Comparison of ENCODE assay signal across 8 cellular contexts in the genomic region with DNA sequence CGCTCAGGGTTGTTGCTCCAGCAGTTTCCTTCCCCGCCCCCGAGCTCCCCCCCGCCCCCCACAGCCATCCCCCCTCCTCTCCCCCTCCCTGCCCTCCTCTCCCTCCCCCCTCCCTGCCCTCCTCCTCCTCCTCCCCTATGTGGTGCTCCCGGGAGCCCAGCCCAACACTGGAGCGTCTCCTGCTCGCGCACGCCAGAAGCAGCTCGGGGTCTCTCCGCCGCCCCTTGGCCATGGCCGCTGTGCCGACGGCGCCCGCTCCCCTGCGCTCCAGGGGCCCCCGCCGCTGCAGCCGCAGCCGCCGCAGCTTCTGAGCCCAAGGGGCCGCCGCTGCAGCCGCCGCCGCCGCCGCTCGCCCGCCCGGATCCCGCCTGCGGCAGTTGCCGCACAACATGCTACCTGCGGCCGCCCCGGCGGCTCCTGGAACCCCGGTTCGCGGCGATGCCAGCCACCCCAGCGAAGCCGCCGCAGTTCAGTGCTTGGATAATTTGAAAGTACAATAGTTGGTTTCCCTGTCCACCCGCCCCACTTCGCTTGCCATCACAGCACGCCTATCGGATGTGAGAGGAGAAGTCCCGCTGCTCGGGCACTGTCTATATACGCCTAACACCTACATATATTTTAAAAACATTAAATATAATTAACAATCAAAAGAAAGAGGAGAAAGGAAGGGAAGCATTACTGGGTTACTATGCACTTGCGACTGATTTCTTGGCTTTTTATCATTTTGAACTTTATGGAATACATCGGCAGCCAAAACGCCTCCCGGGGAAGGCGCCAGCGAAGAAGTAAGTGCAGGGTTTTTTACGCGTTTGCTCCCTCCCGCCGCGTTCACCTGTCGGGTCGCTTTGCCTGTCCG. TPM values are rescaled to one million over a fixed set of nuclear protein-coding genes. Genes with fewer than 3 reads are reported as not detected.
DNase-seq lines count a peak whose midpoint lies in the region; ATAC-seq, FAIRE-seq and TF ChIP-seq lines count a peak whose summit lies in the region.

A gene with protein sequence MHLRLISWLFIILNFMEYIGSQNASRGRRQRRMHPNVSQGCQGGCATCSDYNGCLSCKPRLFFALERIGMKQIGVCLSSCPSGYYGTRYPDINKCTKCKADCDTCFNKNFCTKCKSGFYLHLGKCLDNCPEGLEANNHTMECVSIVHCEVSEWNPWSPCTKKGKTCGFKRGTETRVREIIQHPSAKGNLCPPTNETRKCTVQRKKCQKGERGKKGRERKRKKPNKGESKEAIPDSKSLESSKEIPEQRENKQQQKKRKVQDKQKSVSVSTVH (plus strand): TSS at position 167 of the 856 bp plus-strand sequence. CDS start 522 bp downstream, at position 689.

- H3K4me3 ChIP-seq in BE2C (ENCODE audit: low read depth, low read length), result peak within 1 kb of the TSS; percentile 26
- peak within 1 kb of the TSS; percentile 44; the same call in 1 of the 2 replicates for H3K4me3 ChIP-seq in GM12878

- intact Hi-C loops in GM12878 (cut with micrococcal nuclease; ENCODE audit: unreplicated experiment), result no loop called here

- H3K4me1 ChIP-seq in BE2C, result no peaks in the 10 kb centered on the region
- peaks cover 5% of the 10 kb centered on the region for H3K4me1 ChIP-seq in GM12878 (ENCODE audit: control insufficient read depth, insufficient read depth, low read length)

- H3K27ac ChIP-seq in GM12878 (ENCODE audit: control insufficient read depth, insufficient read depth), result no peak within 1 kb of the TSS

- H4K20me1 ChIP-seq in GM12878 (ENCODE audit: control insufficient read depth, insufficient read depth), result no peaks in the 10 kb centered on the region

- H3K9me3 ChIP-seq in BE2C (no peaks in the 10 kb centered on the region), GM12878 (replicated peaks; ENCODE audit: control insufficient read depth, insufficient read depth, low read length) (no peaks in the 10 kb centered on the region)

- no peak for TF ChIP-seq EP300 in GM12878 (IDR thresholded peaks at IDR 0.05; ENCODE audit: borderline replicate concordance in 1 of 2, control insufficient read depth in 1 of 2, low read depth in 2 of 2, low read length in 2 of 2)

- no peaks in the 10 kb centered on the region for H3K79me2 ChIP-seq in GM12878 (ENCODE audit: control insufficient read depth, insufficient read depth, low read length)

- SMC1A ChIA-PET in GM12878 (lab: Charles Lee; ENCODE audit: uncharacterized antibody, unreplicated experiment), result no interaction called here

- DNase-seq in BE2C (peak; percentile 17), NCI-H1105 treated with DMSO at 0.1 percent for 48 hours (lab: John Stamatoyannopoulos, UW) (peak; percentile 79), GM12878 (ENCODE audit: low read depth, low spot score) (no peak), islet precursor cell (peak; percentile 61)
- peak; percentile 2 for DNase-seq in stimulated activated CD4-positive, alpha-beta T cell treated with anti-CD3 and anti-CD28 coated beads, Interleukin-4, amount 100 ng/mL, for 1 hour

- H3K9ac ChIP-seq in GM12878 (ENCODE audit: control insufficient read depth, insufficient read depth, low read length), result no peak within 1 kb of the TSS

- H3K27me3 ChIP-seq in BE2C (peaks cover 79% of the 10 kb centered on the region), GM12878 (replicated peaks in 1 of 2; ENCODE audit: control insufficient read depth in 2 of 2, insufficient read depth in 2 of 2, low read length in 1 of 2) (peaks cover 9 to 27% of the 10 kb centered on the region in 2 experiments)

- no peaks in the 10 kb centered on the region for H3K36me3 ChIP-seq in BE2C
- no peaks in the 10 kb centered on the region for H3K36me3 ChIP-seq in GM12878 (ENCODE audit: control insufficient read depth in 2 of 2, insufficient read depth in 2 of 2, low read length in 1 of 2)

- CTCF ChIA-PET in GM12878 (lab: Yijun Ruan, JAX), result no interaction called here

- in situ Hi-C loops in GM12878 (cut with MboI), result loop anchor here (25.0 kb wide), 1 partner anchor 1356 kb away; no protein-coding TSS in a partner anchor

- no peak for TF ChIP-seq POLR2A in GM12878 (IDR thresholded peaks at IDR 0.05; ENCODE audit: low read depth, low read length)

- POLR2A ChIA-PET in GM12878 (lab: Charles Lee), result no interaction called here

- no TSS peak for BruUV-seq in GM12878 (replicated peaks; lab: Mats Ljungman, UMichigan)

- ATAC-seq in GM18867 (IDR thresholded peaks at IDR 0.05; ENCODE audit: unreplicated experiment) (peak; percentile 33), GM12878 (no peak), HG03039 (IDR thresholded peaks at IDR 0.05; ENCODE audit: unreplicated experiment) (no peak), GM21423 (IDR thresholded peaks at IDR 0.05; ENCODE audit: unreplicated experiment) (no peak)

- no peak for TF ChIP-seq RAD21 in GM12878 (IDR thresholded peaks at IDR 0.05; ENCODE audit: insufficient read depth, low read depth, low read length)

- RAD21 ChIA-PET in GM12878 (lab: Charles Lee; ENCODE audit: unreplicated experiment), result no interaction called here

- no peak for TF ChIP-seq CTCF in BE2C (IDR thresholded peaks at IDR 0.05; ENCODE audit: low read depth, low read length)
- no peak for TF ChIP-seq CTCF in GM12878 (IDR thresholded peaks at IDR 0.05 in 2 of 3, conservative IDR thresholded peaks at IDR 0.05 in 1 of 3; ENCODE audit: control insufficient read depth in 2 of 3, extremely low read depth in 1 of 3, insufficient read depth in 1 of 3, low read depth in 3 of 3, low read length in 3 of 3)

- no peak for FAIRE-seq in GM12878 (lab: Jason Lieb, UNC)

- H3K4me2 ChIP-seq in GM12878 (ENCODE audit: control insufficient read depth, insufficient read depth), result peak within 1 kb of the TSS; percentile 79

- WGBS in GM12878 (ENCODE audit: insufficient coverage, insufficient replicate concordance, low lambda C conversion rate, missing lambda C conversion rate), result 1% methylated on average over 55 of the region's 68 CpGs

- no peak within 1 kb of the TSS; the same call in 1 of the 2 replicates for H2AFZ ChIP-seq in GM12878 (ENCODE audit: control insufficient read depth, low read depth, low read length)

TF ChIP-seq in GM12878, 131 proteins besides CTCF, POLR2A, EP300 and RAD21 (continues in another document):
- TF ChIP-seq RB1 (IDR thresholded peaks at IDR 0.05; ENCODE audit: borderline replicate concordance), result no peak
- TF ChIP-seq, protein P1, sequence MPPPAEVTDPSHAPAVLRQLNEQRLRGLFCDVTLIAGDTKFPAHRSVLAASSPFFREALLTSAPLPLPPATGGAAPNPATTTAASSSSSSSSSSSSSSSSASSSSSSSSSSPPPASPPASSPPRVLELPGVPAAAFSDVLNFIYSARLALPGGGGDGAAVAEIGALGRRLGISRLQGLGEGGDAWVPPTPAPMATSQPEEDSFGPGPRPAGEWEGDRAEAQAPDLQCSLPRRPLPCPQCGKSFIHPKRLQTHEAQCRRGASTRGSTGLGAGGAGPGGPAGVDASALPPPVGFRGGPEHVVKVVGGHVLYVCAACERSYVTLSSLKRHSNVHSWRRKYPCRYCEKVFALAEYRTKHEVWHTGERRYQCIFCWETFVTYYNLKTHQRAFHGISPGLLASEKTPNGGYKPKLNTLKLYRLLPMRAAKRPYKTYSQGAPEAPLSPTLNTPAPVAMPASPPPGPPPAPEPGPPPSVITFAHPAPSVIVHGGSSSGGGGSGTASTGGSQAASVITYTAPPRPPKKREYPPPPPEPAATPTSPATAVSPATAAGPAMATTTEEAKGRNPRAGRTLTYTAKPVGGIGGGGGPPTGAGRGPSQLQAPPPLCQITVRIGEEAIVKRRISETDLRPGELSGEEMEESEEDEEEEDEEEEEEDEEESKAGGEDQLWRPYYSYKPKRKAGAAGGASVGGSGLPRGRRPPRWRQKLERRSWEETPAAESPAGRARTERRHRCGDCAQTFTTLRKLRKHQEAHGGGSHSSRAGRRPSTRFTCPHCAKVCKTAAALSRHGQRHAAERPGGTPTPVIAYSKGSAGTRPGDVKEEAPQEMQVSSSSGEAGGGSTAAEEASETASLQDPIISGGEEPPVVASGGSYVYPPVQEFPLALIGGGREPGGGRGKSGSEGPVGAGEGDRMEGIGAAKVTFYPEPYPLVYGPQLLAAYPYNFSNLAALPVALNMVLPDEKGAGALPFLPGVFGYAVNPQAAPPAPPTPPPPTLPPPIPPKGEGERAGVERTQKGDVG (CRISPR knock-in tag; IDR thresholded peaks at IDR 0.05), result no peak
- no peak for TF ChIP-seq NBN (IDR thresholded peaks at IDR 0.05)
- no peak for TF ChIP-seq SRF (IDR thresholded peaks at IDR 0.05; ENCODE audit: low read depth in 2 of 2, low read length in 2 of 2)
- TF ChIP-seq HDGF (IDR thresholded peaks at IDR 0.05), result no peak
- TF ChIP-seq EZH2 (IDR thresholded peaks at IDR 0.05; ENCODE audit: borderline replicate concordance, control insufficient read depth, low read depth, low read length), result 0 out of 2 replicates have a peak, but pooled peaks have one; percentile 82
- TF ChIP-seq TBL1XR1 (IDR thresholded peaks at IDR 0.05; ENCODE audit: low read depth, low read length), result no peak

RNA-seq across cellular contexts. Expression of the gene that starts here (rescaled TPM):
- not detected for polyA plus RNA-seq in BE2C (2012; ENCODE audit: insufficient read depth, insufficient read length, low read depth)
- not detected in 2 replicates for total RNA-seq in GM12878 (2013; cell fraction: nucleolus; rRNA removed)
- not detected in 2 replicates for total RNA-seq in GM12878 (2014; rRNA removed)
- not detected in 2 replicates for total RNA-seq in GM12878 (2014; rRNA removed; fragmentation: Illumina TruSeq; extraction: Trizol)
- not detected in 2 replicates for total RNA-seq in GM12878 (2021)
- not detected for polyA plus RNA-seq in GM12878 (2011; ENCODE audit: low read depth)
- polyA plus RNA-seq in GM12878 (2011; rRNA removed), result not detected in 2 replicates
- not detected in 2 replicates for polyA plus RNA-seq in GM12878 (2011; cell fraction: cytosol; rRNA removed)
- not detected in 2 replicates for polyA plus RNA-seq in GM12878 (2011; cell fraction: nucleus; rRNA removed)
- not detected in 2 replicates for polyA plus RNA-seq in GM12878 (2012)
- polyA plus RNA-seq in GM12878 (2014; fragmentation: Illumina TruSeq; extraction: Trizol), result 0.11 TPM in 1 of 2 replicates, not detected in the other
- polyA plus RNA-seq in GM12878 (2014; fragmentation: Nextera tagmentation; extraction: Ambion mirVana), result not detected
- not detected in 2 replicates for polyA plus RNA-seq in GM12878 (2014; rRNA removed)
- polyA plus RNA-seq in GM12878 (2016; fragmentation: Nextera tagmentation; extraction: Ambion mirVana), result under 1 TPM in 1 of 2 experiments, not detected in 1; 0.16 TPM
- polyA minus RNA-seq in GM12878 (2011; rRNA and poly(A)+ RNA removed), result not detected in 2 replicates
- polyA minus RNA-seq in GM12878 (2011; cell fraction: cytosol; rRNA and poly(A)+ RNA removed), result not detected in 2 replicates
- polyA minus RNA-seq in GM12878 (2011; cell fraction: nucleus; rRNA and poly(A)+ RNA removed), result not detected in 2 replicates
